In genomic region chrX:135066271-135066670, GRCh38 we compare ENCODE assay signal across 13 cellular contexts. TPM values are rescaled to one million over a fixed set of nuclear protein-coding genes. Genes with fewer than 3 reads are reported as not detected.
A peak's percentile ranks its signal among the peaks of the same experiment; 100 is the strongest.
DNase-seq lines count a peak whose midpoint lies in the region; ATAC-seq, FAIRE-seq and TF ChIP-seq lines count a peak whose summit lies in the region.
"Not testable (repeated sequence)": the region's sequence is repeated elsewhere in the genome, so short reads cannot be mapped to it uniquely, and the experiment has no call there.
"Had no signal": no experiment of that assay in that cellular context is flagged by ENCODE, and none has a peak within 500 bp of the region (broad histone marks: within the 10 kb centered on the region; RNA-seq: fewer than 3 reads in every experiment).

No MANE protein-coding gene starts in this region.

- intact Hi-C loops in Calu3 (cut with micrococcal nuclease; ENCODE audit: unreplicated experiment); GM12878 (cut with micrococcal nuclease; ENCODE audit: unreplicated experiment); right lobe of liver (cut with DNase I); testis (cut with DNase I; ENCODE audit: low total_unique reads): not testable (repeated sequence)

- in situ Hi-C loops in GM12878 (cut with MboI), result not testable (repeated sequence)

- RAD21 ChIA-PET in GM12878 (lab: Charles Lee; ENCODE audit: unreplicated experiment), result not testable (repeated sequence)

- not testable (repeated sequence) for H4K20me1 ChIP-seq in GM12878 (ENCODE audit: control insufficient read depth, insufficient read depth)

- ATAC-seq in GM21529 (IDR thresholded peaks at IDR 0.05; ENCODE audit: unreplicated experiment) (peak; percentile 78), GM12878 (peak; percentile 54)
- ATAC-seq in right lobe of liver, result not testable (repeated sequence)

- CTCF ChIA-PET in Calu3 (lab: Charles Lee); GM12878 (lab: Yijun Ruan, JAX): not testable (repeated sequence)

- not testable (repeated sequence) for H3K4me3 Mint-ChIP-seq in Calu3 (ENCODE audit: low read depth, unreplicated experiment)

- not testable (repeated sequence) for H3K27me3 ChIP-seq in GM12878 (replicated peaks in 1 of 2; ENCODE audit: control insufficient read depth in 2 of 2, insufficient read depth in 2 of 2, low read length in 1 of 2); right lobe of liver; testis

- not testable (repeated sequence) for H3K27ac ChIP-seq in GM12878 (ENCODE audit: control insufficient read depth, insufficient read depth); right lobe of liver; testis

- TF ChIP-seq EP300 in GM12878 (IDR thresholded peaks at IDR 0.05; ENCODE audit: borderline replicate concordance in 1 of 2, control insufficient read depth in 1 of 2, low read depth in 2 of 2, low read length in 2 of 2), result not testable (repeated sequence)

- BruUV-seq in Calu3 (replicated peaks; lab: Mats Ljungman, UMichigan); GM12878 (replicated peaks; lab: Mats Ljungman, UMichigan): not testable (repeated sequence)

- not testable (repeated sequence) for H3K27me3 Mint-ChIP-seq in Calu3 (ENCODE audit: unreplicated experiment)

- DNase-seq in Calu3 (peak; percentile 52), SK-N-DZ (ENCODE audit: low spot score) (peak; percentile 23), GM12878 (ENCODE audit: low read depth, low spot score) (peak; percentile 3), fibroblast of villous mesenchyme (ENCODE audit: low read depth) (peak; percentile 7), right lobe of liver (peak in 2 of 3 donors; percentile 26 to 44), testis (peak; percentile 48)

- H3K4me2 ChIP-seq in GM12878 (ENCODE audit: control insufficient read depth, insufficient read depth), result not testable (repeated sequence)

- not testable (repeated sequence) for H3K36me3 Mint-ChIP-seq in Calu3 (ENCODE audit: insufficient read depth, unreplicated experiment)

- not testable (repeated sequence) for H3K4me3 ChIP-seq in GM12878; fibroblast of villous mesenchyme (ENCODE audit: low read depth, low read length); right lobe of liver; testis

- H3K9ac ChIP-seq in GM12878 (ENCODE audit: control insufficient read depth, insufficient read depth, low read length), result not testable (repeated sequence)

- POLR2A ChIA-PET in GM12878 (lab: Charles Lee), result not testable (repeated sequence)

- SMC1A ChIA-PET in GM12878 (lab: Charles Lee; ENCODE audit: uncharacterized antibody, unreplicated experiment), result not testable (repeated sequence)

- not testable (repeated sequence) for H2AFZ ChIP-seq in GM12878 (ENCODE audit: control insufficient read depth, low read depth, low read length)

- not testable (repeated sequence) for H3K27ac Mint-ChIP-seq in Calu3 (ENCODE audit: unreplicated experiment)

- TF ChIP-seq CTCF in Calu3 (IDR thresholded peaks at IDR 0.05; ENCODE audit: unreplicated experiment) (peak; percentile 49), LNCAP (IDR thresholded peaks at IDR 0.05) (peak; percentile 20; the same call in 1 of the 2 replicates), GM12878 (IDR thresholded peaks at IDR 0.05 in 2 of 3, conservative IDR thresholded peaks at IDR 0.05 in 1 of 3; ENCODE audit: control insufficient read depth in 2 of 3, extremely low read depth in 1 of 3, insufficient read depth in 1 of 3, low read depth in 3 of 3, low read length in 3 of 3) (peak in 2 of 3 experiments; percentile 24 to 28; a peak in 3 of 6 replicates), fibroblast of villous mesenchyme (IDR thresholded peaks at IDR 0.05; ENCODE audit: insufficient read depth, low read depth, low read length) (peak; percentile 40), right lobe of liver (IDR thresholded peaks at IDR 0.05) (peak; percentile 30 to 55 (median 46)), testis (IDR thresholded peaks at IDR 0.05) (peak in 2 of 3 experiments; percentile 13 to 16)

- not testable (repeated sequence) for H3K79me2 ChIP-seq in GM12878 (ENCODE audit: control insufficient read depth, insufficient read depth, low read length)

- H3K4me1 ChIP-seq in GM12878 (ENCODE audit: control insufficient read depth, insufficient read depth, low read length); right lobe of liver; testis: not testable (repeated sequence)

- H3K36me3 ChIP-seq in GM12878 (ENCODE audit: control insufficient read depth in 2 of 2, insufficient read depth in 2 of 2, low read length in 1 of 2); right lobe of liver; testis (ENCODE audit: low read depth, missing control alignments): not testable (repeated sequence)

- not testable (repeated sequence) for H3K9me3 Mint-ChIP-seq in Calu3 (ENCODE audit: low read depth, unreplicated experiment)

- WGBS in GM12878 (ENCODE audit: insufficient coverage, insufficient replicate concordance, low lambda C conversion rate, missing lambda C conversion rate), result 22% methylated on average over 6 of the region's 6 CpGs
- 17% methylated on average over 3 of the region's 6 CpGs for WGBS in right lobe of liver (ENCODE audit: insufficient coverage, low coverage, low lambda C conversion rate, missing lambda C conversion rate)
- 41 to 50% methylated on average over 1 to 6 of the region's 6 CpGs for WGBS in testis, 2 donors

- not testable (repeated sequence) for TF ChIP-seq POLR2A in GM12878 (IDR thresholded peaks at IDR 0.05; ENCODE audit: low read depth, low read length); right lobe of liver (IDR thresholded peaks at IDR 0.05); testis (IDR thresholded peaks at IDR 0.05)

- H3K9me3 ChIP-seq in GM12878 (replicated peaks; ENCODE audit: control insufficient read depth, insufficient read depth, low read length); right lobe of liver; testis: not testable (repeated sequence)

- TF ChIP-seq RAD21 in GM12878 (IDR thresholded peaks at IDR 0.05; ENCODE audit: insufficient read depth, low read depth, low read length), result peak; percentile 31; the same call in 1 of the 2 replicates

- H3K4me1 Mint-ChIP-seq in Calu3 (ENCODE audit: low read depth, unreplicated experiment), result not testable (repeated sequence)

- not testable (repeated sequence) for FAIRE-seq in GM12878 (lab: Jason Lieb, UNC)

RNA-seq across cellular contexts. Expression of gene RTL8A, which starts 14.3 kb away (rescaled TPM):
- total RNA-seq in Calu3 (2022) (42.9 and 47.3 TPM in 2 replicates), GM12878 (2014; rRNA removed) (3.1 and 5.9 TPM in 2 replicates), GM12878 (2014; rRNA removed; fragmentation: Illumina TruSeq; extraction: Trizol) (3.6 and 4.1 TPM in 2 replicates), GM12878 (2021) (9.1 and 10.2 TPM in 2 replicates), fibroblast of villous mesenchyme (4.7 and 7.1 TPM in 2 replicates), right lobe of liver (10 to 100 TPM in 3 of 6 experiments, 1 to 10 TPM in 3; 6.6 to 15.4 (median 10.9) TPM), testis (10 to 100 TPM; 30.0 to 35.7 TPM)
- 22.8 and 26.5 TPM in 2 replicates for polyA plus RNA-seq in SK-N-DZ (2014; cell fraction: cytosol; rRNA removed)
- 12.4 and 20.4 TPM in 2 replicates for polyA plus RNA-seq in SK-N-DZ (2014; cell fraction: nucleus; rRNA removed)
- not detected in 2 replicates for total RNA-seq in GM12878 (2013; cell fraction: nucleolus; rRNA removed)
- polyA plus RNA-seq in GM12878 (2011; ENCODE audit: low read depth), result 9.7 TPM
- polyA plus RNA-seq in GM12878 (2011; rRNA removed) (0.73 and 1.5 TPM in 2 replicates), GM12878 (2014; fragmentation: Illumina TruSeq; extraction: Trizol) (16.3 and 19.0 TPM in 2 replicates), GM12878 (2014; fragmentation: Nextera tagmentation; extraction: Ambion mirVana) (1 to 10 TPM; 5.0 to 6.9 TPM), GM12878 (2014; rRNA removed) (21.2 and 24.8 TPM in 2 replicates), GM12878 (2016; fragmentation: Nextera tagmentation; extraction: Ambion mirVana) (10 to 100 TPM; 29.9 to 32.5 TPM), testis (ENCODE audit: insufficient read depth, low read depth, low replicate concordance) (53.1 TPM)
- 1.8 and 2.3 TPM in 2 replicates for polyA plus RNA-seq in GM12878 (2011; cell fraction: cytosol; rRNA removed)
- polyA plus RNA-seq in GM12878 (2011; cell fraction: nucleus; rRNA removed), result 3.8 and 3.9 TPM in 2 replicates
- polyA plus RNA-seq in GM12878 (2012), result 11.3 and 14.6 TPM in 2 replicates
- polyA minus RNA-seq in GM12878 (2011; rRNA and poly(A)+ RNA removed), result 0.82 TPM in 1 of 2 replicates, not detected in the other
- polyA minus RNA-seq in GM12878 (2011; cell fraction: cytosol; rRNA and poly(A)+ RNA removed), result 2.3 TPM in 1 of 2 replicates, not detected in the other
- 0.36 and 2.7 TPM in 2 replicates for polyA minus RNA-seq in GM12878 (2011; cell fraction: nucleus; rRNA and poly(A)+ RNA removed)

RNA-seq across cellular contexts. Expression of gene SMIM10L2B, which starts 32.2 kb away (rescaled TPM):
- total RNA-seq in Calu3 (2022), result 1.5 and 2.0 TPM in 2 replicates
- 0.52 and 0.88 TPM in 2 replicates for polyA plus RNA-seq in SK-N-DZ (2014; cell fraction: cytosol; rRNA removed)
- polyA plus RNA-seq in SK-N-DZ (2014; cell fraction: nucleus; rRNA removed), result 0.05 and 0.35 TPM in 2 replicates
- not detected in 2 replicates for total RNA-seq in GM12878 (2013; cell fraction: nucleolus; rRNA removed)
- total RNA-seq in GM12878 (2014; rRNA removed), result not detected in 2 replicates
- not detected in 2 replicates for total RNA-seq in GM12878 (2014; rRNA removed; fragmentation: Illumina TruSeq; extraction: Trizol)
- total RNA-seq in GM12878 (2021), result not detected in 2 replicates
- not detected for polyA plus RNA-seq in GM12878 (2011; ENCODE audit: low read depth)
- polyA plus RNA-seq in GM12878 (2011; rRNA removed), result not detected in 2 replicates
- polyA plus RNA-seq in GM12878 (2011; cell fraction: cytosol; rRNA removed), result not detected in 2 replicates
- not detected in 2 replicates for polyA plus RNA-seq in GM12878 (2011; cell fraction: nucleus; rRNA removed)
- polyA plus RNA-seq in GM12878 (2012), result not detected in 2 replicates
- not detected in 2 replicates for polyA plus RNA-seq in GM12878 (2014; fragmentation: Illumina TruSeq; extraction: Trizol)
- not detected for polyA plus RNA-seq in GM12878 (2014; fragmentation: Nextera tagmentation; extraction: Ambion mirVana)
- polyA plus RNA-seq in GM12878 (2014; rRNA removed), result not detected in 2 replicates
- polyA plus RNA-seq in GM12878 (2016; fragmentation: Nextera tagmentation; extraction: Ambion mirVana), result not detected
- polyA minus RNA-seq in GM12878 (2011; rRNA and poly(A)+ RNA removed), result not detected in 2 replicates
- polyA minus RNA-seq in GM12878 (2011; cell fraction: cytosol; rRNA and poly(A)+ RNA removed), result not detected in 2 replicates
- polyA minus RNA-seq in GM12878 (2011; cell fraction: nucleus; rRNA and poly(A)+ RNA removed), result not detected in 2 replicates
- 2.2 and 3.5 TPM in 2 replicates for total RNA-seq in fibroblast of villous mesenchyme
- total RNA-seq in right lobe of liver, result under 1 TPM; 0.33 to 0.86 (median 0.45) TPM
- 10 to 100 TPM; 19.8 to 20.2 TPM for total RNA-seq in testis
- 14.7 TPM for polyA plus RNA-seq in testis (ENCODE audit: insufficient read depth, low read depth, low replicate concordance)

RNA-seq across cellular contexts. Expression of gene RTL8C, which starts 34.1 kb away (rescaled TPM):
- total RNA-seq in Calu3 (2022) (50.0 and 51.6 TPM in 2 replicates), GM12878 (2014; rRNA removed) (13.6 and 15.4 TPM in 2 replicates), GM12878 (2014; rRNA removed; fragmentation: Illumina TruSeq; extraction: Trizol) (8.2 and 10.6 TPM in 2 replicates), GM12878 (2021) (24.8 and 26.6 TPM in 2 replicates), fibroblast of villous mesenchyme (39.3 and 54.8 TPM in 2 replicates), right lobe of liver (10 to 100 TPM; 19.5 to 31.2 (median 25.7) TPM), testis (100 to 1,000 TPM in 1 of 2 donors, 10 to 100 TPM in 1; 78.8 to 113 TPM)
- 50.8 and 52.8 TPM in 2 replicates for polyA plus RNA-seq in SK-N-DZ (2014; cell fraction: cytosol; rRNA removed)
- polyA plus RNA-seq in SK-N-DZ (2014; cell fraction: nucleus; rRNA removed), result 21.7 and 23.9 TPM in 2 replicates
- total RNA-seq in GM12878 (2013; cell fraction: nucleolus; rRNA removed), result 0.44 and 1.2 TPM in 2 replicates
- 8.5 TPM for polyA plus RNA-seq in GM12878 (2011; ENCODE audit: low read depth)
- polyA plus RNA-seq in GM12878 (2011; rRNA removed) (2.6 and 4.7 TPM in 2 replicates), GM12878 (2014; fragmentation: Illumina TruSeq; extraction: Trizol) (8.7 and 12.2 TPM in 2 replicates), GM12878 (2014; fragmentation: Nextera tagmentation; extraction: Ambion mirVana) (10 to 100 TPM in 1 of 2 experiments, 1 to 10 TPM in 1; 6.9 to 17.7 TPM), GM12878 (2014; rRNA removed) (17.9 and 19.8 TPM in 2 replicates), GM12878 (2016; fragmentation: Nextera tagmentation; extraction: Ambion mirVana) (10 to 100 TPM; 38.0 to 43.9 TPM), testis (ENCODE audit: insufficient read depth, low read depth, low replicate concordance) (105 TPM)
- 7.2 and 9.8 TPM in 2 replicates for polyA plus RNA-seq in GM12878 (2011; cell fraction: cytosol; rRNA removed)
- polyA plus RNA-seq in GM12878 (2011; cell fraction: nucleus; rRNA removed), result 13.2 and 16.7 TPM in 2 replicates
- 20.4 and 22.0 TPM in 2 replicates for polyA plus RNA-seq in GM12878 (2012)
- polyA minus RNA-seq in GM12878 (2011; rRNA and poly(A)+ RNA removed), result 0.88 and 2.0 TPM in 2 replicates
- 2.7 and 4.5 TPM in 2 replicates for polyA minus RNA-seq in GM12878 (2011; cell fraction: cytosol; rRNA and poly(A)+ RNA removed)
- 2.1 and 3.8 TPM in 2 replicates for polyA minus RNA-seq in GM12878 (2011; cell fraction: nucleus; rRNA and poly(A)+ RNA removed)

RNA-seq across cellular contexts. Expression of gene RTL8B, which starts 43.9 kb away (rescaled TPM):
- total RNA-seq in Calu3 (2022) (6.5 and 7.1 TPM in 2 replicates), GM12878 (2014; rRNA removed) (not detected in 2 replicates), GM12878 (2014; rRNA removed; fragmentation: Illumina TruSeq; extraction: Trizol) (not detected in 2 replicates), GM12878 (2021) (0.10 TPM in 1 of 2 replicates, not detected in the other), fibroblast of villous mesenchyme (7.3 and 10.0 TPM in 2 replicates), right lobe of liver (1 to 10 TPM in 4 of 6 experiments, under 1 TPM in 2; 0.66 to 1.7 (median 1.1) TPM), testis (10 to 100 TPM; 11.4 to 12.2 TPM)
- 13.4 and 14.8 TPM in 2 replicates for polyA plus RNA-seq in SK-N-DZ (2014; cell fraction: cytosol; rRNA removed)
- 5.6 and 8.7 TPM in 2 replicates for polyA plus RNA-seq in SK-N-DZ (2014; cell fraction: nucleus; rRNA removed)
- total RNA-seq in GM12878 (2013; cell fraction: nucleolus; rRNA removed), result not detected in 2 replicates
- not detected for polyA plus RNA-seq in GM12878 (2011; ENCODE audit: low read depth)
- polyA plus RNA-seq in GM12878 (2011; rRNA removed) (not detected in 2 replicates), GM12878 (2014; fragmentation: Illumina TruSeq; extraction: Trizol) (0.22 TPM in 1 of 2 replicates, not detected in the other), GM12878 (2014; fragmentation: Nextera tagmentation; extraction: Ambion mirVana) (not detected), GM12878 (2014; rRNA removed) (not detected in 2 replicates), GM12878 (2016; fragmentation: Nextera tagmentation; extraction: Ambion mirVana) (not detected), testis (ENCODE audit: insufficient read depth, low read depth, low replicate concordance) (11.9 TPM)
- not detected in 2 replicates for polyA plus RNA-seq in GM12878 (2011; cell fraction: cytosol; rRNA removed)
- not detected in 2 replicates for polyA plus RNA-seq in GM12878 (2011; cell fraction: nucleus; rRNA removed)
- 0.09 and 0.11 TPM in 2 replicates for polyA plus RNA-seq in GM12878 (2012)
- not detected in 2 replicates for polyA minus RNA-seq in GM12878 (2011; rRNA and poly(A)+ RNA removed)
- polyA minus RNA-seq in GM12878 (2011; cell fraction: cytosol; rRNA and poly(A)+ RNA removed), result not detected in 2 replicates
- not detected in 2 replicates for polyA minus RNA-seq in GM12878 (2011; cell fraction: nucleus; rRNA and poly(A)+ RNA removed)
- total RNA-seq: CD8-positive, alpha-beta T cell had no signal

RNA-seq across cellular contexts. Expression of gene ETDB, which starts 54.1 kb away (rescaled TPM):
- total RNA-seq in Calu3 (2022) (not detected in 2 replicates), GM12878 (2014; rRNA removed) (not detected in 2 replicates), GM12878 (2014; rRNA removed; fragmentation: Illumina TruSeq; extraction: Trizol) (not detected in 2 replicates), GM12878 (2021) (not detected in 2 replicates), fibroblast of villous mesenchyme (not detected in 2 replicates), right lobe of liver (not detected), testis (1 to 10 TPM; 2.0 to 2.7 TPM)
- not detected in 2 replicates for polyA plus RNA-seq in SK-N-DZ (2014; cell fraction: cytosol; rRNA removed)
- polyA plus RNA-seq in SK-N-DZ (2014; cell fraction: nucleus; rRNA removed), result not detected in 2 replicates
- total RNA-seq in GM12878 (2013; cell fraction: nucleolus; rRNA removed), result not detected in 2 replicates
- polyA plus RNA-seq in GM12878 (2011; ENCODE audit: low read depth), result not detected
- polyA plus RNA-seq in GM12878 (2011; rRNA removed) (not detected in 2 replicates), GM12878 (2014; fragmentation: Illumina TruSeq; extraction: Trizol) (not detected in 2 replicates), GM12878 (2014; fragmentation: Nextera tagmentation; extraction: Ambion mirVana) (not detected), GM12878 (2014; rRNA removed) (not detected in 2 replicates), GM12878 (2016; fragmentation: Nextera tagmentation; extraction: Ambion mirVana) (not detected), testis (ENCODE audit: insufficient read depth, low read depth, low replicate concordance) (17.4 TPM)
- not detected in 2 replicates for polyA plus RNA-seq in GM12878 (2011; cell fraction: cytosol; rRNA removed)
- not detected in 2 replicates for polyA plus RNA-seq in GM12878 (2011; cell fraction: nucleus; rRNA removed)
- not detected in 2 replicates for polyA plus RNA-seq in GM12878 (2012)
- not detected in 2 replicates for polyA minus RNA-seq in GM12878 (2011; rRNA and poly(A)+ RNA removed)
- polyA minus RNA-seq in GM12878 (2011; cell fraction: cytosol; rRNA and poly(A)+ RNA removed), result not detected in 2 replicates
- polyA minus RNA-seq in GM12878 (2011; cell fraction: nucleus; rRNA and poly(A)+ RNA removed), result not detected in 2 replicates
- total RNA-seq: activated T-helper 17 cell treated with anti-CD3 and anti-CD28 coated beads, Interleukin-2, amount 50 U/mL, for 72 hours; CD8-positive, alpha-beta T cell; sciatic nerve; stomach; T-cell had no signal
- polyA plus RNA-seq: stomach had no signal
